ENCODE assay signal across 8 cellular contexts in genomic region chr1:63322944-63323865, GRCh38. TPM values are rescaled to one million over a fixed set of nuclear protein-coding genes. Genes with fewer than 3 reads are reported as not detected.
DNase-seq lines count a peak whose midpoint lies in the region; ATAC-seq and TF ChIP-seq lines count a peak whose summit lies in the region.

No MANE protein-coding gene starts in this region.

- no peak for TF ChIP-seq RAD21 in Ishikawa (IDR thresholded peaks at IDR 0.05; ENCODE audit: low read depth)

- TF ChIP-seq CTCF in VCaP (conservative IDR thresholded peaks at IDR 0.05) (peak; percentile 24), fibroblast of lung (conservative IDR thresholded peaks at IDR 0.05 in 1 of 2, IDR thresholded peaks at IDR 0.05 in 1 of 2; ENCODE audit: low read depth in 1 of 2, low read length in 2 of 2) (no peak), prostate gland (IDR thresholded peaks at IDR 0.05) (no peak)

- H3K27ac ChIP-seq in VCaP (peak overlapping the region; percentile 86), fibroblast of lung (ENCODE audit: insufficient read depth, low read length) (no peak overlapping the region), prostate gland (no peak overlapping the region)

- peak overlapping the region in 1 of 4 experiments; percentile 53 for H3K4me3 ChIP-seq in fibroblast of lung (replicated peaks in 1 of 4; ENCODE audit: control extremely low read depth in 1 of 4, insufficient read depth in 1 of 4, low read depth in 3 of 4, low read length in 4 of 4)
- H3K4me3 ChIP-seq in prostate gland, result peak overlapping the region; percentile 27 to 32

- no peak for TF ChIP-seq EP300 in Ishikawa (IDR thresholded peaks at IDR 0.05; ENCODE audit: borderline replicate concordance)

- H3K4me2 ChIP-seq in fibroblast of lung (ENCODE audit: extremely low read depth, insufficient read depth, low read length), result peak overlapping the region; percentile 75

- H3K4me1 ChIP-seq in fibroblast of lung (ENCODE audit: control insufficient read depth, extremely low read depth, insufficient read depth, low read length) (no peaks in the 10 kb centered on the region), prostate gland (replicated peaks) (peaks cover 4% of the 10 kb centered on the region)

- DNase-seq in DMS 273 treated with DMSO at 0.1 percent for 48 hours (lab: John Stamatoyannopoulos, UW), result peak; percentile 41
- peak in 1 of 2 donors; percentile 9 for DNase-seq in fibroblast of lung (ENCODE audit: low read depth in 2 of 2)
- no peak for DNase-seq in prostate gland (ENCODE audit: low spot score)
- no peak for DNase-seq in HuH-7.5 (ENCODE audit: low spot score)

- H3K36me3 ChIP-seq in fibroblast of lung (ENCODE audit: control insufficient read depth, insufficient read depth, low read length) (no peaks in the 10 kb centered on the region), prostate gland (no peaks in the 10 kb centered on the region)

- 3% methylated on average over 86 of the region's 104 CpGs for WGBS in prostate gland

- no peaks in the 10 kb centered on the region for H3K79me2 ChIP-seq in fibroblast of lung (ENCODE audit: control insufficient read depth, insufficient read depth, low read length)

- H3K27me3 ChIP-seq in fibroblast of lung (ENCODE audit: control insufficient read depth, insufficient read depth, low read length) (peaks cover 93% of the 10 kb centered on the region), prostate gland (replicated peaks; ENCODE audit: insufficient read depth) (peaks cover 80% of the 10 kb centered on the region)

- H3K9me3 ChIP-seq in fibroblast of lung (ENCODE audit: control insufficient read depth, insufficient read depth, low read depth, low read length) (no peaks in the 10 kb centered on the region), prostate gland (no peaks in the 10 kb centered on the region)

- no peak for TF ChIP-seq POLR2A in prostate gland (IDR thresholded peaks at IDR 0.05)

- intact Hi-C loops in prostate gland (cut with DNase I), result no loop called here

- no peaks in the 10 kb centered on the region for H4K20me1 ChIP-seq in fibroblast of lung (ENCODE audit: control insufficient read depth, extremely low read depth, insufficient read depth, low read length)

- no peak overlapping the region for H2AFZ ChIP-seq in fibroblast of lung (ENCODE audit: low read length)

- ATAC-seq in HG03521 (IDR thresholded peaks at IDR 0.05; ENCODE audit: unreplicated experiment), result no peak
- ATAC-seq in HG03342 (IDR thresholded peaks at IDR 0.05; ENCODE audit: unreplicated experiment), result no peak

- no peak overlapping the region for H3K9ac ChIP-seq in fibroblast of lung (ENCODE audit: insufficient read depth, low read length)

TF ChIP-seq in Ishikawa, 13 proteins besides CTCF, POLR2A, EP300 and RAD21:
- TF ChIP-seq NFIC (IDR thresholded peaks at IDR 0.05) (no peak), TAF1 (IDR thresholded peaks at IDR 0.05; ENCODE audit: low read depth) (peak; percentile 48), FOXM1 (IDR thresholded peaks at IDR 0.05; ENCODE audit: borderline replicate concordance, low read depth) (no peak), REST (IDR thresholded peaks at IDR 0.05; ENCODE audit: low read depth) (no peak), ZBTB7A (IDR thresholded peaks at IDR 0.05; ENCODE audit: low read depth) (0 out of 2 replicates have a peak, but pooled peaks have one; percentile 48), CREB1 (IDR thresholded peaks at IDR 0.05; ENCODE audit: low read depth) (no peak), TCF12 (IDR thresholded peaks at IDR 0.05; ENCODE audit: low read depth) (no peak), EGR1 (IDR thresholded peaks at IDR 0.05) (no peak)

RNA-seq across cellular contexts. Expression of gene FOXD3, which starts 0.8 kb away (rescaled TPM):
- total RNA-seq in fibroblast of lung (not detected in 2 replicates), prostate gland (1 to 10 TPM in 1 of 2 donors, under 1 TPM in 1; 0.82 to 2.9 TPM)
- not detected in 2 replicates for polyA plus RNA-seq in fibroblast of lung
- not detected in 2 replicates for polyA plus RNA-seq in fibroblast of lung (2012)
- polyA minus RNA-seq in fibroblast of lung (ENCODE audit: low replicate concordance), result not detected in 2 replicates

RNA-seq across cellular contexts. Expression of gene ALG6, which starts 44.2 kb away (rescaled TPM):
- total RNA-seq in fibroblast of lung, result 11.8 and 15.9 TPM in 2 replicates
- polyA plus RNA-seq in fibroblast of lung, result 12.5 and 13.1 TPM in 2 replicates
- 6.8 and 7.6 TPM in 2 replicates for polyA plus RNA-seq in fibroblast of lung (2012)
- 0.44 TPM in 1 of 2 replicates, not detected in the other for polyA minus RNA-seq in fibroblast of lung (ENCODE audit: low replicate concordance)
- total RNA-seq in prostate gland, result 10 to 100 TPM; 10.2 to 17.6 TPM
